ENCODE assay signal across 29 cellular contexts in genomic region chr7:154375956-154376355, GRCh38.
"Had no signal": no experiment of that assay in that cellular context is flagged by ENCODE, and none has a peak within 500 bp of the region (broad histone marks: within the 10 kb centered on the region; RNA-seq: fewer than 3 reads in every experiment).

No MANE protein-coding gene starts in this region.

- H3K4me1 Mint-ChIP-seq: WTC11 had no signal

- H3K4me3 ChIP-seq: cardiac muscle cell, K562, Peyer's patch, SJCRH30 had no signal

- H3K36me3 Mint-ChIP-seq: activated naive CD4-positive, alpha-beta T cell treated with anti-CD3 and anti-CD28 coated beads, Interleukin-2, amount 50 U/mL, for 72 hours had no signal

- H3K27ac ChIP-seq: cardiac muscle cell, Peyer's patch, RWPE1, SJCRH30 had no signal

- H3K36me3 ChIP-seq: cardiac muscle cell, Peyer's patch, SJCRH30 had no signal

- H3K9me3 ChIP-seq: Peyer's patch, SJCRH30 had no signal

- DNase-seq: activated CD4-positive, alpha-beta T cell treated with anti-CD3 and anti-CD28 coated beads for 48 hours; activated CD4-positive, alpha-beta T cell treated with anti-CD3 and anti-CD28 coated beads, Interleukin-2, amount 50 U/mL, for 4 hours; activated CD4-positive, CD25-positive, alpha-beta regulatory T cell treated with anti-CD3 and anti-CD28 coated beads, Interleukin-2, amount 50 U/mL, for 72 hours; activated CD8-positive, alpha-beta memory T cell treated with anti-CD3 and anti-CD28 coated beads, Interleukin-2, amount 50 U/mL, for 48 hours; activated CD8-positive, alpha-beta T cell treated with anti-CD3 and anti-CD28 coated beads, Interleukin-2, amount 10 ng/mL, durations not matched to agents 7 days and 5 days; activated effector memory CD4-positive, alpha-beta T cell treated with Interleukin-2 at 50 U/mL for 16 hours; activated naive CD4-positive, alpha-beta T cell; activated T-cell treated with anti-CD3 and anti-CD28 coated beads, Interleukin-2, amount 50 U/mL, for 1 hour; amygdala; Karpas-422; MM.1S; NCI-H1105; NCI-H1436; NCI-H187 treated with DMSO at 0.1 percent for 48 hours; NCI-H2081 treated with DMSO at 0.1 percent for 48 hours; NCI-H2171; NCI-H2227 treated with DMSO at 0.1 percent for 48 hours; NCI-H510A; Peyer's patch; Right ventricle myocardium superior; SJCRH30 had no signal

- H3K4me1 ChIP-seq: Peyer's patch, SJCRH30 had no signal

- ATAC-seq: activated CD8-positive, alpha-beta T cell treated with anti-CD3 and anti-CD28 coated beads, Interleukin-2, amount 10 ng/mL, durations not matched to agents 7 days and 5 days; activated naive CD4-positive, alpha-beta T cell treated with anti-CD3 and anti-CD28 coated beads, Interleukin-2, amount 50 U/mL, for 72 hours; K562; WTC11 had no signal

- H3K4me3 Mint-ChIP-seq: activated CD8-positive, alpha-beta T cell treated with anti-CD3 and anti-CD28 coated beads, Interleukin-2, amount 10 ng/mL, durations not matched to agents 7 days and 5 days; activated T-helper 1 cell treated with anti-CD3 and anti-CD28 coated beads, Interleukin-12 subunit alpha, Interleukin-12 subunit beta, Interleukin-2, Interleukin-4 antibody, amounts not matched to agents 30 ng/mL and 10 ng/mL and 1 ng/mL, durations not matched to agents 14 hours and 24 hours and 36 hours; brain; T-helper 1 cell treated with Interleukin-12 subunit alpha and Interleukin-12 subunit beta and Interleukin-4 antibody, amounts not matched to agents 30 μg/mL and 1 μg/mL, for 36 hours; WTC11 had no signal

- H3K27me3 ChIP-seq: cardiac muscle cell, Peyer's patch had no signal

- H3K27ac Mint-ChIP-seq: activated CD8-positive, alpha-beta T cell treated with anti-CD3 and anti-CD28 coated beads, Interleukin-2, amount 10 ng/mL, durations not matched to agents 7 days and 5 days; activated naive CD4-positive, alpha-beta T cell treated with anti-CD3 and anti-CD28 coated beads, Interleukin-2, amount 50 U/mL, for 72 hours; activated T-helper 1 cell treated with anti-CD3 and anti-CD28 coated beads, Interleukin-12 subunit alpha, Interleukin-12 subunit beta, Interleukin-2, Interleukin-4 antibody, amounts not matched to agents 30 ng/mL and 10 ng/mL and 1 ng/mL, durations not matched to agents 14 hours and 24 hours and 36 hours; T-helper 1 cell treated with Interleukin-12 subunit alpha and Interleukin-12 subunit beta and Interleukin-4 antibody, amounts not matched to agents 30 μg/mL and 1 μg/mL, for 36 hours; WTC11 had no signal
